In the genomic region with DNA sequence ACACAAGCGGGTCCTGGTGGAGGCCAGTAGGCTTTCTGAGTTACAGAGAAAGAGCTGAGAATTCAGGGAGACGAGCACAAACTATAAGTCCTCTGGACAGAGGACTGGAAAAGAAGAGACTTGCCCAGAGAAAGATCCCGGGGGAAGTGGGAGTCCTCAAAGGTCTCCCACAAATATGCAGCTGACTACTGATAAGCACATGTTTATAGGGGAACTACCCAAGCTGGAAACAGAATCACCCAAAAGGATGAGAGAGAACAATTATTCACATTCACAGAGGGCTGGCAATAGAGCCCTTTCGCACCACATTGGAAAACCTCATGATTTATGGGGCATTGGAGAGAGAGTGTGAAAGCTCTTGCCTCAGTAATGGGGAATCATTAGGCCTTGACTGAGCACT, we compare ENCODE assay signal across 16 cellular contexts.
A peak's percentile ranks its signal among the peaks of the same experiment; 100 is the strongest.
DNase-seq lines count a peak whose midpoint lies in the region; TF ChIP-seq lines count a peak whose summit lies in the region.
"Had no signal": no experiment of that assay in that cellular context is flagged by ENCODE, and none has a peak within 500 bp of the region (broad histone marks: within the 10 kb centered on the region; RNA-seq: fewer than 3 reads in every experiment).

No MANE protein-coding gene starts in this region.

- H3K36me3 ChIP-seq in tibial artery (no peaks in the 10 kb centered on the region), MG63 (no peaks in the 10 kb centered on the region)
- H3K36me3 ChIP-seq: BLaER1 treated with 17β-estradiol and CSF1 and Interleukin-3, amounts not matched to agents 10 nM and 100 nM had no signal

- in situ Hi-C loops in KBM-7 (cut with MboI; ENCODE audit: low pct_unique_long_range_greater_than_20kb, low sequenced_read_pairs) = no loop called here

- H3K9me3 ChIP-seq in tibial artery (peaks cover 0 to 5% (median 0%) of the 10 kb centered on the region in 3 donors), MG63 (peaks cover 2% of the 10 kb centered on the region)

- no peak for TF ChIP-seq CTCF in choroid plexus epithelial cell (conservative IDR thresholded peaks at IDR 0.05; ENCODE audit: low read depth, low read length)
- no peak for TF ChIP-seq CTCF in tibial artery (IDR thresholded peaks at IDR 0.05)

- DNase-seq in A172 (ENCODE audit: low spot score) (peak; percentile 83), RPMI7951 (ENCODE audit: low read depth) (peak; percentile 44), choroid plexus epithelial cell (ENCODE audit: low read depth) (peak; percentile 28), left kidney (ENCODE audit: low read depth, low spot score) (peak; percentile 24), tibial artery (no peak), RPMI8226 (no peak), KBM-7 (no peak), MG63 (no peak)
- DNase-seq: Calu3; CD8-positive, alpha-beta T cell; DMS79 treated with DMSO at 0.1 percent for 48 hours; GOT3; H9 had no signal

- H3K27me3 ChIP-seq in tibial artery (no peaks in the 10 kb centered on the region), MG63 (no peaks in the 10 kb centered on the region)
- H3K27me3 ChIP-seq: BLaER1 treated with 17β-estradiol and CSF1 and Interleukin-3, amounts not matched to agents 10 nM and 100 nM had no signal

- no peak overlapping the region for H3K27ac ChIP-seq in tibial artery
- H3K27ac ChIP-seq: 22Rv1; BLaER1 treated with 17β-estradiol and CSF1 and Interleukin-3, amounts not matched to agents 10 nM and 100 nM had no signal

- intact Hi-C loops in tibial artery (cut with DNase I; ENCODE audit: low total_unique reads) = no loop called here

- H3K4me3 ChIP-seq in choroid plexus epithelial cell (ENCODE audit: low read depth, low read length) = no peak overlapping the region
- no peak overlapping the region for H3K4me3 ChIP-seq in tibial artery
- no peak overlapping the region for H3K4me3 ChIP-seq in MG63
- H3K4me3 ChIP-seq: BLaER1 treated with 17β-estradiol and CSF1 and Interleukin-3, amounts not matched to agents 10 nM and 100 nM; GM12878 had no signal

- no peaks in the 10 kb centered on the region for H3K4me1 ChIP-seq in tibial artery
- H3K4me1 ChIP-seq: BLaER1 treated with 17β-estradiol and CSF1 and Interleukin-3, amounts not matched to agents 10 nM and 100 nM had no signal

Comparison
In these comparisons a context has a peak if more than half of its experiments do, and no peak if none do; other contexts are left out.
1. DNase-seq: peak in A172 (single experiment), RPMI7951 (single experiment), choroid plexus epithelial cell (single experiment) and left kidney (single experiment); none in tibial artery (0 of 2), RPMI8226 (single experiment), KBM-7 (single experiment) and MG63 (single experiment).